Comparison of ENCODE assay signal across 15 cellular contexts in genomic region chr3:132550579-132551305, GRCh38. TPM values are rescaled to one million over a fixed set of nuclear protein-coding genes. Genes with fewer than 3 reads are reported as not detected.
DNase-seq lines count a peak whose midpoint lies in the region; ATAC-seq, FAIRE-seq and TF ChIP-seq lines count a peak whose summit lies in the region.
"Had no signal": no experiment of that assay in that cellular context is flagged by ENCODE, and none has a peak within 500 bp of the region (broad histone marks: within the 10 kb centered on the region; RNA-seq: fewer than 3 reads in every experiment).

No MANE protein-coding gene starts in this region.

- H2AFZ ChIP-seq in HepG2 (ENCODE audit: low read length) (no peak overlapping the region), endothelial cell of umbilical vein (ENCODE audit: low read depth, low read length) (no peak overlapping the region)

- POLR2A ChIA-PET in HepG2 (lab: Yijun Ruan, JAX) (no interaction called here), endothelial cell of umbilical vein (lab: Charles Lee) (no interaction called here)

- dilution Hi-C loops in endothelial cell of umbilical vein (cut with MboI; ENCODE audit: extremely low pct_ligation_motif_present, low sequenced_read_pairs), result no loop called here

- intact Hi-C loops in HepG2 (cut with micrococcal nuclease; ENCODE audit: unreplicated experiment) (no loop called here), endothelial cell of umbilical vein (cut with micrococcal nuclease) (no loop called here)

- H4K20me1 ChIP-seq in HepG2 (ENCODE audit: insufficient read depth, low read length), result no peaks in the 10 kb centered on the region
- H4K20me1 ChIP-seq in endothelial cell of umbilical vein (replicated peaks; ENCODE audit: control insufficient read depth, extremely low read depth, insufficient read depth, low read length), result no peaks in the 10 kb centered on the region

- H3K23ac ChIP-seq in mesendoderm (ENCODE audit: low read length), result no peak overlapping the region

- no peak for DNase-seq in HepG2 (ENCODE audit: low spot score)
- DNase-seq in RPMI7951 (ENCODE audit: low read depth), result peak; percentile 6
- DNase-seq in endothelial cell of umbilical vein (ENCODE audit: low read depth, low spot score), result peak; percentile 59
- no peak for DNase-seq in NCI-H748 (lab: John Stamatoyannopoulos, UW; ENCODE audit: unreplicated experiment)
- DNase-seq in mesendoderm, result no peak
- DNase-seq: activated CD4-positive, alpha-beta T cell treated with anti-CD3 and anti-CD28 coated beads, Interleukin-2, amount 50 U/mL, for 1 hour; effector memory CD8-positive, alpha-beta T cell; hippocampal formation; midbrain; right cardiac atrium; SHP77 treated with DMSO at 0.1 percent for 48 hours had no signal

- no peak overlapping the region for H3K9ac ChIP-seq in liver (ENCODE audit: low read depth in 1 of 2, low read length in 2 of 2)
- H3K9ac ChIP-seq in HepG2 (ENCODE audit: insufficient read depth, low read depth, low read length), result no peak overlapping the region
- no peak overlapping the region for H3K9ac ChIP-seq in endothelial cell of umbilical vein (replicated peaks; ENCODE audit: extremely low read depth, insufficient read depth, low read length)
- H3K9ac ChIP-seq in mesendoderm (ENCODE audit: low read length), result no peak overlapping the region

- H3K79me2 ChIP-seq in HepG2 (ENCODE audit: insufficient read depth, low read length), result no peaks in the 10 kb centered on the region
- H3K79me2 ChIP-seq in endothelial cell of umbilical vein (ENCODE audit: control insufficient read depth, insufficient read depth, low read length), result no peaks in the 10 kb centered on the region
- no peaks in the 10 kb centered on the region for H3K79me2 ChIP-seq in mesendoderm (ENCODE audit: control insufficient read depth, insufficient read depth, low read length)

- no peak overlapping the region for H2BK5ac ChIP-seq in mesendoderm (ENCODE audit: low read length)

- in situ Hi-C loops in HepG2 (cut with HindIII; ENCODE audit: extremely low pct_ligation_motif_present, low pct_unique_long_range_greater_than_20kb), result no loop called here

- H2BK15ac ChIP-seq in mesendoderm (replicated peaks; ENCODE audit: low read depth), result no peak overlapping the region

- H3K4me1 ChIP-seq in liver (ENCODE audit: control insufficient read depth in 4 of 4, insufficient read depth in 4 of 4, low read length in 3 of 4), result peaks cover 0 to 4% (median 2%) of the 10 kb centered on the region in 4 donors
- peaks cover 19% of the 10 kb centered on the region for H3K4me1 ChIP-seq in HepG2 (ENCODE audit: insufficient read depth, low read length)
- peaks cover 44% of the 10 kb centered on the region for H3K4me1 ChIP-seq in endothelial cell of umbilical vein (ENCODE audit: control insufficient read depth, extremely low read depth, insufficient read depth, low read length)
- no peaks in the 10 kb centered on the region for H3K4me1 ChIP-seq in mesendoderm (ENCODE audit: control insufficient read depth, low read depth, low read length)

- H3K27ac ChIP-seq in liver (ENCODE audit: low read depth in 1 of 2, low read length in 2 of 2) (no peak overlapping the region), HepG2 (ENCODE audit: extremely low read length, insufficient read depth, low read length) (no peak overlapping the region), endothelial cell of umbilical vein (ENCODE audit: insufficient read depth, low read depth, low read length) (no peak overlapping the region), mesendoderm (ENCODE audit: low read depth, low read length) (no peak overlapping the region)
- H3K27ac ChIP-seq: C4-2B had no signal

- H3K9me1 ChIP-seq in endothelial cell of umbilical vein (replicated peaks; ENCODE audit: control insufficient read depth, extremely low read depth, insufficient read depth, low read length), result no peaks in the 10 kb centered on the region

- H3K27me3 ChIP-seq in liver (ENCODE audit: control insufficient read depth in 4 of 4, insufficient read depth in 4 of 4, low read length in 3 of 4) (no peaks in the 10 kb centered on the region), HepG2 (ENCODE audit: control insufficient read depth in 1 of 2, insufficient read depth in 2 of 2, low read length in 2 of 2) (no peaks in the 10 kb centered on the region), endothelial cell of umbilical vein (ENCODE audit: control insufficient read depth in 2 of 2, insufficient read depth in 2 of 2, low read length in 2 of 2) (no peaks in the 10 kb centered on the region), mesendoderm (ENCODE audit: insufficient read depth, low read length, poor library complexity) (no peaks in the 10 kb centered on the region)

- TF ChIP-seq POLR2A in HepG2 (IDR thresholded peaks at IDR 0.05; ENCODE audit: insufficient read depth in 1 of 2, low read depth in 2 of 2, low read length in 2 of 2) (no peak), endothelial cell of umbilical vein (IDR thresholded peaks at IDR 0.05; ENCODE audit: low read depth, low read length) (no peak)

- TF ChIP-seq EP300 in HepG2 (IDR thresholded peaks at IDR 0.05; ENCODE audit: low read depth in 2 of 2, low read length in 2 of 2) (no peak), HepG2 (CRISPR knock-in tag; IDR thresholded peaks at IDR 0.05; ENCODE audit: borderline replicate concordance) (no peak)

- H4K8ac ChIP-seq in mesendoderm (ENCODE audit: low read depth, low read length), result no peak overlapping the region

- no peak for TF ChIP-seq CTCF in liver (IDR thresholded peaks at IDR 0.05; ENCODE audit: low read depth, low read length, missing input control)
- TF ChIP-seq CTCF in HepG2 (CRISPR knock-in tag; IDR thresholded peaks at IDR 0.05), result no peak
- TF ChIP-seq CTCF in endothelial cell of umbilical vein (IDR thresholded peaks at IDR 0.05; ENCODE audit: extremely low read depth in 1 of 2, insufficient read depth in 1 of 2, low read depth in 1 of 2, low read length in 2 of 2), result no peak

- H3K36me3 ChIP-seq in liver (ENCODE audit: control insufficient read depth in 4 of 4, insufficient read depth in 3 of 4, low read depth in 1 of 4, low read length in 3 of 4) (peaks cover 0 to 3% (median under 1%) of the 10 kb centered on the region in 4 donors), HepG2 (replicated peaks in 1 of 2; ENCODE audit: control insufficient read depth in 1 of 2, insufficient read depth in 2 of 2, low read length in 2 of 2) (no peaks in the 10 kb centered on the region), endothelial cell of umbilical vein (ENCODE audit: control insufficient read depth in 2 of 2, extremely low read depth in 1 of 2, insufficient read depth in 2 of 2, low read length in 2 of 2) (no peaks in the 10 kb centered on the region), mesendoderm (ENCODE audit: control insufficient read depth, insufficient read depth, low read length) (no peaks in the 10 kb centered on the region)

- FAIRE-seq in HepG2 (lab: Jason Lieb, UNC) (no peak), endothelial cell of umbilical vein (lab: Jason Lieb, UNC) (no peak)

- no peaks in the 10 kb centered on the region for H3K79me1 ChIP-seq in mesendoderm (ENCODE audit: low read length)

- no peak overlapping the region for H3K4me3 ChIP-seq in liver (ENCODE audit: low read depth in 1 of 3, low read length in 3 of 3)
- no peak overlapping the region for H3K4me3 ChIP-seq in HepG2 (replicated peaks in 1 of 3; ENCODE audit: insufficient read depth in 1 of 3, low read depth in 2 of 3, low read length in 3 of 3)
- H3K4me3 ChIP-seq in endothelial cell of umbilical vein (replicated peaks in 1 of 3; ENCODE audit: insufficient read depth in 1 of 3, low read depth in 1 of 3, low read length in 3 of 3), result no peak overlapping the region
- no peak overlapping the region for H3K4me3 ChIP-seq in mesendoderm (ENCODE audit: low read length)

- H3K18ac ChIP-seq in mesendoderm (ENCODE audit: low read length), result no peak overlapping the region

- H3K4me2 ChIP-seq in HepG2 (ENCODE audit: low read depth, low read length) (no peak overlapping the region), endothelial cell of umbilical vein (ENCODE audit: insufficient read depth, low read length) (no peak overlapping the region), mesendoderm (ENCODE audit: low read length) (no peak overlapping the region)

- no peak overlapping the region for H4K5ac ChIP-seq in mesendoderm (ENCODE audit: low read length)

- BruUV-seq in HepG2 (replicated peaks; lab: Mats Ljungman, UMichigan), result no TSS peak
- BruUV-seq in endothelial cell of umbilical vein (replicated peaks; lab: Mats Ljungman, UMichigan), result no TSS peak

- no peak overlapping the region for H2AK5ac ChIP-seq in mesendoderm (ENCODE audit: low read length)

- H3K4ac ChIP-seq in mesendoderm (ENCODE audit: low read depth, low read length), result no peak overlapping the region

- no peak overlapping the region for H2BK120ac ChIP-seq in mesendoderm (ENCODE audit: low read depth, low read length)

- no peak for ATAC-seq in HepG2
- ATAC-seq in GM21529 (IDR thresholded peaks at IDR 0.05; ENCODE audit: unreplicated experiment), result no peak
- no peak for ATAC-seq in GM21619 (IDR thresholded peaks at IDR 0.05; ENCODE audit: unreplicated experiment)
- ATAC-seq: effector memory CD8-positive, alpha-beta T cell had no signal

- H3K9me3 ChIP-seq in liver (ENCODE audit: control insufficient read depth in 4 of 4, low read length in 3 of 4) (no peaks in the 10 kb centered on the region), HepG2 (ENCODE audit: low read length) (no peaks in the 10 kb centered on the region), endothelial cell of umbilical vein (replicated peaks; ENCODE audit: control insufficient read depth, insufficient read depth, low read length) (no peaks in the 10 kb centered on the region)

- WGBS in liver, result 69% methylated on average over 3 of the region's 3 CpGs
- 64% methylated on average over 3 of the region's 3 CpGs for WGBS in HepG2 (ENCODE audit: low lambda C conversion rate)
- WGBS in mesendoderm (ENCODE audit: extremely low coverage, insufficient coverage, low lambda C conversion rate), result no CpG with 5 or more reads among the region's 3 CpGs

- H3K56ac ChIP-seq in mesendoderm (ENCODE audit: low read length), result no peak overlapping the region

- CTCF ChIA-PET in HepG2 (lab: Yijun Ruan, JAX; ENCODE audit: low intra/inter-chr PET ratio, low total read pairs) (no interaction called here), endothelial cell of umbilical vein (lab: Charles Lee) (interaction anchor here (1.5 to 6.7 kb wide), 3 partner anchors 14 to 91 kb away, joined by 3 to 30 read pairs (median 26); no protein-coding TSS in a partner anchor)

- TF ChIP-seq RAD21 in liver (IDR thresholded peaks at IDR 0.05) (no peak), HepG2 (CRISPR knock-in tag; IDR thresholded peaks at IDR 0.05) (no peak)

RNA-seq across cellular contexts. Expression of gene ACKR4, which starts 46.3 kb away (rescaled TPM):
- total RNA-seq in liver (under 1 TPM; 0.25 to 0.37 TPM), HepG2 (2016; rRNA removed; fragmentation: Illumina TruSeq; extraction: Trizol) (not detected in 2 replicates), endothelial cell of umbilical vein (1.4 and 3.2 TPM in 2 replicates)
- polyA plus RNA-seq in liver (under 1 TPM; 0.21 to 0.71 TPM), HepG2 (2011; rRNA removed) (0.07 and 0.16 TPM in 2 replicates), endothelial cell of umbilical vein (13.5 and 14.3 TPM in 2 replicates)
- not detected in 2 replicates for total RNA-seq in HepG2 (2016; cell fraction: cytosol; rRNA removed; fragmentation: Illumina TruSeq; extraction: Trizol; ENCODE audit: low read depth)
- not detected in 2 replicates for total RNA-seq in HepG2 (2016; cell fraction: insoluble cytoplasmic fraction; rRNA removed; fragmentation: Illumina TruSeq; extraction: Trizol)
- not detected in 2 replicates for total RNA-seq in HepG2 (2016; cell fraction: membrane; rRNA removed; fragmentation: Illumina TruSeq; extraction: Trizol)
- not detected in 2 replicates for total RNA-seq in HepG2 (2016; cell fraction: nucleus; rRNA removed; fragmentation: Illumina TruSeq; extraction: Trizol)
- not detected in 2 replicates for polyA plus RNA-seq in HepG2 (2011; cell fraction: cytosol; rRNA removed)
- polyA plus RNA-seq in HepG2 (2011; cell fraction: nucleus; rRNA removed), result 0.07 and 0.10 TPM in 2 replicates
- 0.13 and 0.19 TPM in 2 replicates for polyA plus RNA-seq in HepG2 (2012)
- polyA plus RNA-seq in HepG2 (2016; cell fraction: cytosol; fragmentation: Illumina TruSeq; extraction: Trizol; ENCODE audit: low read depth), result not detected in 2 replicates
- polyA plus RNA-seq in HepG2 (2016; cell fraction: insoluble cytoplasmic fraction; fragmentation: Illumina TruSeq; extraction: Trizol; ENCODE audit: low read depth), result not detected in 2 replicates
- polyA plus RNA-seq in HepG2 (2016; cell fraction: membrane; fragmentation: Illumina TruSeq; extraction: Trizol; ENCODE audit: low read depth), result not detected in 2 replicates
- polyA plus RNA-seq in HepG2 (2016; cell fraction: nucleus; fragmentation: Illumina TruSeq; extraction: Trizol; ENCODE audit: insufficient read depth, low read depth), result 0.25 and 0.32 TPM in 2 replicates
- not detected in 2 replicates for polyA minus RNA-seq in HepG2 (2011; rRNA and poly(A)+ RNA removed; ENCODE audit: low replicate concordance)
- not detected in 2 replicates for polyA minus RNA-seq in HepG2 (2011; cell fraction: cytosol; rRNA and poly(A)+ RNA removed)
- polyA minus RNA-seq in HepG2 (2011; cell fraction: nucleus; rRNA and poly(A)+ RNA removed), result 0.26 TPM in 1 of 2 replicates, not detected in the other
- total RNA-seq in RPMI7951 (2014; rRNA removed; shearing (Covaris generic)), result 0.98 and 2.6 TPM in 2 replicates
- 8.0 and 11.9 TPM in 2 replicates for polyA plus RNA-seq in endothelial cell of umbilical vein (2011; cell fraction: cytosol; rRNA removed)
- polyA plus RNA-seq in endothelial cell of umbilical vein (2011; cell fraction: nucleus; rRNA removed), result 3.8 and 4.9 TPM in 2 replicates
- polyA plus RNA-seq in endothelial cell of umbilical vein (2012), result 1.1 and 1.2 TPM in 2 replicates
- polyA minus RNA-seq in endothelial cell of umbilical vein, result 11.7 and 14.2 TPM in 2 replicates
- not detected for polyA minus RNA-seq in endothelial cell of umbilical vein (2011; cell fraction: cytosol; rRNA and poly(A)+ RNA removed)
- 4.5 and 6.7 TPM in 2 replicates for polyA minus RNA-seq in endothelial cell of umbilical vein (2011; cell fraction: nucleus; rRNA and poly(A)+ RNA removed)
- not detected for polyA plus RNA-seq in mesendoderm (2013, experiment 1 of 2)
- polyA plus RNA-seq in mesendoderm (2013, experiment 2 of 2), result not detected

Comparison
In these comparisons a context has a peak if more than half of its experiments do, and no peak if none do; other contexts are left out.
1. DNase-seq: peak in RPMI7951 (single experiment) and endothelial cell of umbilical vein (single experiment); none in HepG2 (single experiment), NCI-H748 (single experiment) and mesendoderm (single experiment).